1 cellular context compared by ENCODE assay signal in genomic region chr17:76737082-76737675, GRCh38.
TF ChIP-seq lines count a peak whose summit lies in the region.

SRSF2 (minus strand) TSS chr17:76737331; CDS start chr17:76737160, 171 bp downstream.

TF ChIP-seq in HepG2, 621 proteins besides CTCF, POLR2A, EP300 and RAD21 (continued from another document and continues in another):
- TF ChIP-seq ZNF281 (CRISPR knock-in tag; IDR thresholded peaks at IDR 0.05; ENCODE audit: borderline replicate concordance) (no peak), ZBTB49 (CRISPR knock-in tag; IDR thresholded peaks at IDR 0.05; ENCODE audit: borderline replicate concordance) (no peak), TIGD3 (CRISPR knock-in tag; IDR thresholded peaks at IDR 0.05; ENCODE audit: borderline replicate concordance) (peak; percentile 96), ZNF451 (CRISPR knock-in tag; IDR thresholded peaks at IDR 0.05) (no peak), ZNF639 (CRISPR knock-in tag; conservative IDR thresholded peaks at IDR 0.05) (peak; percentile 71), HIC2 (CRISPR knock-in tag; IDR thresholded peaks at IDR 0.05; ENCODE audit: low read depth) (peak; percentile 60), ZSCAN12 (CRISPR knock-in tag; IDR thresholded peaks at IDR 0.05) (peak; percentile 96; the same call in 1 of the 2 replicates), TOE1 (CRISPR knock-in tag; IDR thresholded peaks at IDR 0.05) (peak; percentile 34; the same call in 1 of the 2 replicates), ZSCAN20 (CRISPR knock-in tag; IDR thresholded peaks at IDR 0.05; ENCODE audit: borderline replicate concordance) (no peak; the same call in 1 of the 2 replicates), AHDC1 (CRISPR knock-in tag; IDR thresholded peaks at IDR 0.05; ENCODE audit: borderline replicate concordance) (peak; percentile 81), STAT5B (CRISPR knock-in tag; IDR thresholded peaks at IDR 0.05) (peak; percentile 95), TFDP1 (CRISPR knock-in tag; IDR thresholded peaks at IDR 0.05; ENCODE audit: borderline replicate concordance) (peak; percentile 98), ZNF749 (CRISPR knock-in tag; IDR thresholded peaks at IDR 0.05; ENCODE audit: borderline replicate concordance) (peak; percentile 67), DPF2 (CRISPR knock-in tag; IDR thresholded peaks at IDR 0.05; ENCODE audit: borderline replicate concordance, low read depth) (no peak), HINFP (CRISPR knock-in tag; IDR thresholded peaks at IDR 0.05; ENCODE audit: low read depth) (peak; percentile 73; the same call in 1 of the 2 replicates), ZFX (CRISPR knock-in tag; IDR thresholded peaks at IDR 0.05; ENCODE audit: low read depth) (peak; percentile 98), ZNF550 (CRISPR knock-in tag; IDR thresholded peaks at IDR 0.05; ENCODE audit: borderline replicate concordance) (peak; percentile 99), MATR3 (CRISPR knock-in tag; IDR thresholded peaks at IDR 0.05) (no peak), U2AF2 (IDR thresholded peaks at IDR 0.05; ENCODE audit: low read depth, low read length) (no peak), ZBTB43 (CRISPR knock-in tag; conservative IDR thresholded peaks at IDR 0.05) (peak; percentile 87), THAP8 (CRISPR knock-in tag; IDR thresholded peaks at IDR 0.05; ENCODE audit: borderline replicate concordance) (peak; percentile 91), GPN1 (CRISPR knock-in tag; IDR thresholded peaks at IDR 0.05; ENCODE audit: borderline replicate concordance) (peak; percentile 20; the same call in 1 of the 2 replicates), FLYWCH1 (CRISPR knock-in tag; IDR thresholded peaks at IDR 0.05) (0 out of 2 replicates have a peak, but pooled peaks have one; percentile 76), ZNF709 (CRISPR knock-in tag; IDR thresholded peaks at IDR 0.05) (peak; percentile 79; the same call in 1 of the 2 replicates), SMAD1 (CRISPR knock-in tag; IDR thresholded peaks at IDR 0.05; ENCODE audit: borderline replicate concordance, low read depth) (no peak; the same call in 1 of the 2 replicates), ZNF512 (CRISPR knock-in tag; IDR thresholded peaks at IDR 0.05) (no peak)
